In the genomic region with DNA sequence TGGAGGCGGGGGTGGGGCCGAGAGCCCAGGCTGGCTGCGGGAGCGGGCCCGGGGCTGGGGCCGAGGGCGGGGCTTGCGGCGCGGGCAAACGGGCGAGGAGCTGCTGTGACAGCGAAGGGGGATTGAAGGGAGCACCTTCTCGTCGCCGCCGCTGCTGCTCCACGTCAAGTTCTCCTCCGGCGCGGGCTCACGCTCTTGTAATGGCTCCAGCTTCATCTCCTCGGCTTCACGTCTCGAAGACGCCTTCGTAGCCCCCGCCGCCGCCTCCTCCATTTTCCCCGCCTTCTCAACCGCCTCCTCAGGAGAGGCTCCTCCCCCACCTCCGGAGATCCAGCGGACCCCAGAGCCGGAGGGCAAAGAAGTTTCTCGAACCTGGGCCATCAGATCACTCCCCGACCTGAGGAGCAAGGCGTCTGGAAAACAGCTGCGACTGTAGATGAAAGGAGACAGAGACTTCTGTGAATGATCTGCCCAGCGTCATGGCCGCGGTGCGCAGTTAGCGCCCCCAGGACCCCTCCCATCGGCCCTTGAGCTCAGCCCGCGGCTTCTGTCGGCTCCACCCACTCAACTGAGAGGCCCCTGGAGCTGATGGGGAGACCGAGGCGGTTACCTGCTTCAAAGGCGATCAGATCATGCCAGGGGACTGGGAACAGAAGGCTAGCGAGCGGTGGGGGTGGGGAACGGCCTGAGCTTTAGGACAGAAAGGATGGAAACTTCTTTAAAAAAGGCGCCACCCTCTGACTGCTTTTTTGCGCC, we compare ENCODE assay signal across 8 cellular contexts. TPM values are rescaled to one million over a fixed set of nuclear protein-coding genes. Genes with fewer than 3 reads are reported as not detected.
DNase-seq lines count a peak whose midpoint lies in the region; ATAC-seq and TF ChIP-seq lines count a peak whose summit lies in the region.

No MANE protein-coding gene starts in this region.

- H3K36me3 Mint-ChIP-seq in activated naive CD4-positive, alpha-beta T cell treated with anti-CD3 and anti-CD28 coated beads, Interleukin-2, amount 50 U/mL, for 24 hours, result no peaks in the 10 kb centered on the region

- peak overlapping the region; percentile 95 for H3K27ac Mint-ChIP-seq in activated naive CD4-positive, alpha-beta T cell treated with anti-CD3 and anti-CD28 coated beads, Interleukin-2, amount 50 U/mL, for 24 hours

- intact Hi-C loops in Right ventricle myocardium superior (cut with DNase I) (no loop called here), posterior vena cava (cut with DNase I) (no loop called here), vagina (cut with DNase I) (no loop called here)

- H3K27me3 Mint-ChIP-seq in activated naive CD4-positive, alpha-beta T cell treated with anti-CD3 and anti-CD28 coated beads, Interleukin-2, amount 50 U/mL, for 24 hours, result no peaks in the 10 kb centered on the region

- peak overlapping the region; percentile 64 for H3K4me3 ChIP-seq in SJCRH30
- peak overlapping the region; percentile 57 to 69 for H3K4me3 ChIP-seq in vagina

- H3K4me3 Mint-ChIP-seq in activated naive CD4-positive, alpha-beta T cell treated with anti-CD3 and anti-CD28 coated beads, Interleukin-2, amount 50 U/mL, for 24 hours, result peak overlapping the region; percentile 93

- no peaks in the 10 kb centered on the region for H3K27me3 ChIP-seq in SJCRH30
- H3K27me3 ChIP-seq in vagina, result no peaks in the 10 kb centered on the region

- ATAC-seq in GM19395 (IDR thresholded peaks at IDR 0.05; ENCODE audit: unreplicated experiment) (peak; percentile 65), HG03571 (IDR thresholded peaks at IDR 0.05; ENCODE audit: unreplicated experiment) (peak; percentile 64), Right ventricle myocardium superior (ENCODE audit: poor library complexity) (peak; percentile 93)

- TF ChIP-seq CTCF in C4-2B (conservative IDR thresholded peaks at IDR 0.05) (no peak; the same call in 1 of the 2 replicates), vagina (IDR thresholded peaks at IDR 0.05) (no peak)

- H3K36me3 ChIP-seq in SJCRH30 (no peaks in the 10 kb centered on the region), vagina (no peaks in the 10 kb centered on the region)

- H3K4me1 ChIP-seq in SJCRH30 (no peaks in the 10 kb centered on the region), vagina (peaks cover 8% of the 10 kb centered on the region)

- no peak for TF ChIP-seq POLR2A in vagina (IDR thresholded peaks at IDR 0.05)

- H3K27ac ChIP-seq in C4-2B (peak overlapping the region; percentile 78), SJCRH30 (peak overlapping the region; percentile 61), vagina (peak overlapping the region; percentile 96)

- peaks cover 27% of the 10 kb centered on the region for H3K4me1 Mint-ChIP-seq in activated naive CD4-positive, alpha-beta T cell treated with anti-CD3 and anti-CD28 coated beads, Interleukin-2, amount 50 U/mL, for 24 hours

- no peaks in the 10 kb centered on the region for H3K9me3 Mint-ChIP-seq in activated naive CD4-positive, alpha-beta T cell treated with anti-CD3 and anti-CD28 coated beads, Interleukin-2, amount 50 U/mL, for 24 hours

- peak; percentile 30 to 47 for DNase-seq in SJCRH30
- DNase-seq in Right ventricle myocardium superior, result peak; percentile 79
- DNase-seq in posterior vena cava (ENCODE audit: low spot score), result peak; percentile 88
- peak; percentile 82 to 89 for DNase-seq in vagina (ENCODE audit: extremely low spot score in 2 of 2)

- H3K9me3 ChIP-seq in SJCRH30 (replicated peaks), result no peaks in the 10 kb centered on the region
- H3K9me3 ChIP-seq in vagina, result no peaks in the 10 kb centered on the region

RNA-seq across cellular contexts. Expression of a gene that starts 0.9 kb away (rescaled TPM):
- 1.2 and 1.8 TPM in 2 replicates for total RNA-seq in SJCRH30 (2014; rRNA removed; shearing (Covaris generic))
- total RNA-seq in Right ventricle myocardium superior (1.6 TPM), posterior vena cava (1 to 10 TPM; 2.0 to 2.7 TPM), vagina (1.7 TPM)

RNA-seq across cellular contexts. Expression of a gene that starts 36.8 kb away (rescaled TPM):
- 8.5 and 8.6 TPM in 2 replicates for total RNA-seq in SJCRH30 (2014; rRNA removed; shearing (Covaris generic))
- 9.5 TPM for total RNA-seq in Right ventricle myocardium superior
- 10 to 100 TPM; 31.9 to 33.7 TPM for total RNA-seq in posterior vena cava
- 31.9 TPM for total RNA-seq in vagina

Comparison
In these comparisons a context has a peak if more than half of its experiments do, and no peak if none do; other contexts are left out.
1. Peak in every context shown above with its lines: DNase-seq, ATAC-seq, H3K4me3 ChIP-seq and H3K27ac ChIP-seq.